Comparison of ENCODE assay signal across 12 cellular contexts in the genomic region with DNA sequence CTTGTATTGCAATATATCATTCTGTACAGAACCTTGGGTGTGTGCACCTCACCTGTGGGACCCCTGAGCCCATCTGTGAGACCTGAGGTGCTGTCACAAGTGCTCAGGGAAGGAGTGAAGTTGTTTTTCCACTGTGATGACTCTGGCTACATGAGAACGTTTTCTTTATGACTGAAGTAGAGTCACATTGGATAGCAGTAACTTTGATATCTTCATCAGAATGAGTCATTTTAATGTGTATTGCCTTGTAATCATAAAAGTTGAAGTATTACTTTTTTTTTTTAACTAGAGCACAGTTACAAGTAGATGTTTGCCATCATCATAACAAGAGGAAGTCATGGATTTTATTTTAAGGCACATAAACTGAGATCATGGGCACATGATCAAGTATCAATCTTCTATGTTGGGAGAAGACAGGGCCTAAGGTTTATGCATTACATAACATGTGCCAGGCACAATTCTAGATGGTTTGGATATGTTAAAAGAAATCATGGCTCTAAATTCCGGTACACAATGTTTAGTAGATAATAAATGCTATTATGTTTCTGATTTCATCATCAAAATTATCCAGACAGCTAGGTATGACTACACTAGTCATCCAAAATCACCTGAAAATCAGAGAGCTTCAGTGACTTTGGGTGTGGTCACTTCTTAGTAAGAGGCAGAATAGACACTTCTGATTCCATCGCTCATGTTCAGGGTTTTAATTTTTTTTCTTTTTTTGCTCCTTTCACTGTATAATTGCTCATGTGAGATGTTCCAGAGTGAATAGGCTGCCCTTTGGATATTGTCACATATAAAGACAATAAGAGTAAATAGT.
A peak's percentile ranks its signal among the peaks of the same experiment; 100 is the strongest.
DNase-seq lines count a peak whose midpoint lies in the region; ATAC-seq, FAIRE-seq and TF ChIP-seq lines count a peak whose summit lies in the region.
"Had no signal": no experiment of that assay in that cellular context is flagged by ENCODE, and none has a peak within 500 bp of the region (broad histone marks: within the 10 kb centered on the region; RNA-seq: fewer than 3 reads in every experiment).

No MANE protein-coding gene starts in this region.

- no peaks in the 10 kb centered on the region for H3K36me3 ChIP-seq in Peyer's patch

- peak; percentile 78 for FAIRE-seq in GM19239 (lab: Jason Lieb, UNC)
- FAIRE-seq: H1 had no signal

- H3K4me1 Mint-ChIP-seq in dendritic cell treated with granulocyte-macrophage colony-stimulating factor and Interleukin-4, amounts not matched to agents 40 ng/mL and 50 ng/mL, for 4 days (ENCODE audit: low read depth), result peaks cover 52% of the 10 kb centered on the region
- no peaks in the 10 kb centered on the region for H3K4me1 Mint-ChIP-seq in glutamatergic neuron (ENCODE audit: low read depth, unreplicated experiment)

- peak overlapping the region in 3 of 4 donors; percentile 16 to 73 (median 66) for H3K27ac ChIP-seq in Peyer's patch

- no peak overlapping the region for H3K4me3 ChIP-seq in Peyer's patch

- peak overlapping the region; percentile 61 for H3K27ac Mint-ChIP-seq in dendritic cell treated with granulocyte-macrophage colony-stimulating factor and Interleukin-4, amounts not matched to agents 40 ng/mL and 50 ng/mL, for 4 days
- H3K27ac Mint-ChIP-seq in glutamatergic neuron (ENCODE audit: unreplicated experiment), result no peak overlapping the region

- intact Hi-C loops in dendritic cell treated with granulocyte-macrophage colony-stimulating factor and Interleukin-4, amounts not matched to agents 40 ng/mL and 50 ng/mL, for 4 days (cut with micrococcal nuclease), result loop anchor here (2.0 kb wide), 1 partner anchor 15 kb away; no protein-coding TSS in a partner anchor

- H3K4me1 ChIP-seq in Peyer's patch, result peaks cover 0 to 38% (median 2%) of the 10 kb centered on the region in 4 donors

- DNase-seq in GM19239 (ENCODE audit: insufficient read length, low spot score) (no peak), Peyer's patch (no peak), DMS53 (lab: John Stamatoyannopoulos, UW) (no peak), glutamatergic neuron (no peak)
- peak; percentile 41 for DNase-seq in stimulated activated CD4-positive, alpha-beta T cell treated with anti-CD3 and anti-CD28 coated beads, Interleukin-15, amount 100 ng/mL, for 24 hours
- DNase-seq: NCI-H1436, NCI-H526, occipital lobe, Right ventricle myocardium superior had no signal

- no peak overlapping the region for H3K4me3 Mint-ChIP-seq in dendritic cell treated with granulocyte-macrophage colony-stimulating factor and Interleukin-4, amounts not matched to agents 40 ng/mL and 50 ng/mL, for 4 days
- H3K4me3 Mint-ChIP-seq in glutamatergic neuron (ENCODE audit: unreplicated experiment), result no peak overlapping the region

- H3K27me3 Mint-ChIP-seq in dendritic cell treated with granulocyte-macrophage colony-stimulating factor and Interleukin-4, amounts not matched to agents 40 ng/mL and 50 ng/mL, for 4 days, result no peaks in the 10 kb centered on the region
- no peaks in the 10 kb centered on the region for H3K27me3 Mint-ChIP-seq in glutamatergic neuron (ENCODE audit: unreplicated experiment)

- no peaks in the 10 kb centered on the region for H3K36me3 Mint-ChIP-seq in dendritic cell treated with granulocyte-macrophage colony-stimulating factor and Interleukin-4, amounts not matched to agents 40 ng/mL and 50 ng/mL, for 4 days (ENCODE audit: low read depth)
- H3K36me3 Mint-ChIP-seq in glutamatergic neuron (ENCODE audit: unreplicated experiment), result no peaks in the 10 kb centered on the region

- TF ChIP-seq CTCF in Peyer's patch (IDR thresholded peaks at IDR 0.05), result no peak
- no peak for TF ChIP-seq CTCF in glutamatergic neuron (IDR thresholded peaks at IDR 0.05; ENCODE audit: partially characterized antibody, unreplicated experiment)

- no peaks in the 10 kb centered on the region for H3K27me3 ChIP-seq in Peyer's patch

- TF ChIP-seq POLR2A in Peyer's patch (IDR thresholded peaks at IDR 0.05), result peak in 1 of 2 donors; percentile 68

- ATAC-seq in HG02588 (IDR thresholded peaks at IDR 0.05; ENCODE audit: unreplicated experiment), result no peak

- H3K9me3 ChIP-seq in Peyer's patch, result no peaks in the 10 kb centered on the region

- no peaks in the 10 kb centered on the region for H3K9me3 Mint-ChIP-seq in dendritic cell treated with granulocyte-macrophage colony-stimulating factor and Interleukin-4, amounts not matched to agents 40 ng/mL and 50 ng/mL, for 4 days
- no peaks in the 10 kb centered on the region for H3K9me3 Mint-ChIP-seq in glutamatergic neuron (ENCODE audit: unreplicated experiment)
